11 cellular contexts compared by ENCODE assay signal in the genomic region with DNA sequence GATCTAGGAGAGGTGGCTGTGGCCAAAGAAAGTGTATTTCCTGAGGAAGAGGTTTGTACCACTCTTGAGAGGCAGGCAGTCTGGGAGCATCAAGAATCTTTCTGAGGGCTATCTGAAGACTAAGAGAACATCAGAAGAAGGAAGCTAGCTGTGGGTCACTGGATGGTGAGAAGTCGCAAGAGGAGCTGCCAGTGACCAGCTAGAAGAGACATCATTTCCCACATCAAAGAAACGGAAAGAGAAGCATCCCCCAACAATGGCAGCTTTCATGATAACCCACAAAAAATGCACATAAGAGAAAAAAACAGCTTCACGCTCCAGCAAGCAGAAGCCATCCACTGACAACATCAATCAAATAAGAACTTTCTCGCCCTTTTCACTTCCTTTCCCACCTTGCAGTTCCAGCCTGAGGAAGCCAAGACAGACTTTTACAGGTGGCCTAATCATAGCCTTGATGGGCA.
DNase-seq lines count a peak whose midpoint lies in the region; ATAC-seq and TF ChIP-seq lines count a peak whose summit lies in the region.
"Had no signal": no experiment of that assay in that cellular context is flagged by ENCODE, and none has a peak within 500 bp of the region (broad histone marks: within the 10 kb centered on the region; RNA-seq: fewer than 3 reads in every experiment).

No MANE protein-coding gene starts in this region.

- no peaks in the 10 kb centered on the region for H3K36me3 Mint-ChIP-seq in dendritic cell treated with granulocyte-macrophage colony-stimulating factor and Interleukin-4, amounts not matched to agents 40 ng/mL and 50 ng/mL, for 4 days (ENCODE audit: low read depth)

- intact Hi-C loops in dendritic cell treated with granulocyte-macrophage colony-stimulating factor and Interleukin-4, amounts not matched to agents 40 ng/mL and 50 ng/mL, for 4 days (cut with micrococcal nuclease): loop anchor here (5.0 to 10.0 kb wide), 2 partner anchors 89 to 336 kb away; no protein-coding TSS in a partner anchor

- no peak overlapping the region for H3K4me3 Mint-ChIP-seq in dendritic cell treated with granulocyte-macrophage colony-stimulating factor and Interleukin-4, amounts not matched to agents 40 ng/mL and 50 ng/mL, for 4 days

- H3K27ac Mint-ChIP-seq in dendritic cell treated with granulocyte-macrophage colony-stimulating factor and Interleukin-4, amounts not matched to agents 40 ng/mL and 50 ng/mL, for 4 days: peak overlapping the region; percentile 33

- H3K4me1 Mint-ChIP-seq in dendritic cell treated with granulocyte-macrophage colony-stimulating factor and Interleukin-4, amounts not matched to agents 40 ng/mL and 50 ng/mL, for 4 days (ENCODE audit: low read depth): peaks cover 6% of the 10 kb centered on the region

- TF ChIP-seq POLR2A in GM18505 (IDR thresholded peaks at IDR 0.05; ENCODE audit: borderline replicate concordance, extremely low read depth, insufficient read depth, insufficient read length): no peak

- H3K9me3 Mint-ChIP-seq in dendritic cell treated with granulocyte-macrophage colony-stimulating factor and Interleukin-4, amounts not matched to agents 40 ng/mL and 50 ng/mL, for 4 days: no peaks in the 10 kb centered on the region

- ATAC-seq in GM18505 (IDR thresholded peaks at IDR 0.05; ENCODE audit: unreplicated experiment) (peak; percentile 86), GM21390 (IDR thresholded peaks at IDR 0.05; ENCODE audit: unreplicated experiment) (peak; percentile 82), HG03457 (IDR thresholded peaks at IDR 0.05; ENCODE audit: unreplicated experiment) (peak; percentile 55), HG03280 (IDR thresholded peaks at IDR 0.05; ENCODE audit: unreplicated experiment) (no peak)

- H3K27me3 Mint-ChIP-seq in dendritic cell treated with granulocyte-macrophage colony-stimulating factor and Interleukin-4, amounts not matched to agents 40 ng/mL and 50 ng/mL, for 4 days: no peaks in the 10 kb centered on the region

- H3K27ac ChIP-seq in substantia nigra (ENCODE audit: low read depth, low read length, poor library complexity, severe bottlenecking): no peak overlapping the region
- H3K27ac ChIP-seq: right lobe of liver had no signal

- DNase-seq in substantia nigra (lab: John Stamatoyannopoulos, UW) (no peak), NCI-H1105 treated with DMSO at 0.1 percent for 48 hours (lab: John Stamatoyannopoulos, UW) (no peak)
- no peak for DNase-seq in activated CD4-positive, alpha-beta T cell treated with anti-CD3 and anti-CD28 coated beads for 1 hour
- DNase-seq: activated CD4-positive, alpha-beta T cell treated with anti-CD3 and anti-CD28 coated beads, Interleukin-2, amount 50 U/mL, for 48 hours; effector CD4-positive, alpha-beta T cell; right lobe of liver had no signal
